Comparison of ENCODE assay signal across 1 cellular context in the genomic region with DNA sequence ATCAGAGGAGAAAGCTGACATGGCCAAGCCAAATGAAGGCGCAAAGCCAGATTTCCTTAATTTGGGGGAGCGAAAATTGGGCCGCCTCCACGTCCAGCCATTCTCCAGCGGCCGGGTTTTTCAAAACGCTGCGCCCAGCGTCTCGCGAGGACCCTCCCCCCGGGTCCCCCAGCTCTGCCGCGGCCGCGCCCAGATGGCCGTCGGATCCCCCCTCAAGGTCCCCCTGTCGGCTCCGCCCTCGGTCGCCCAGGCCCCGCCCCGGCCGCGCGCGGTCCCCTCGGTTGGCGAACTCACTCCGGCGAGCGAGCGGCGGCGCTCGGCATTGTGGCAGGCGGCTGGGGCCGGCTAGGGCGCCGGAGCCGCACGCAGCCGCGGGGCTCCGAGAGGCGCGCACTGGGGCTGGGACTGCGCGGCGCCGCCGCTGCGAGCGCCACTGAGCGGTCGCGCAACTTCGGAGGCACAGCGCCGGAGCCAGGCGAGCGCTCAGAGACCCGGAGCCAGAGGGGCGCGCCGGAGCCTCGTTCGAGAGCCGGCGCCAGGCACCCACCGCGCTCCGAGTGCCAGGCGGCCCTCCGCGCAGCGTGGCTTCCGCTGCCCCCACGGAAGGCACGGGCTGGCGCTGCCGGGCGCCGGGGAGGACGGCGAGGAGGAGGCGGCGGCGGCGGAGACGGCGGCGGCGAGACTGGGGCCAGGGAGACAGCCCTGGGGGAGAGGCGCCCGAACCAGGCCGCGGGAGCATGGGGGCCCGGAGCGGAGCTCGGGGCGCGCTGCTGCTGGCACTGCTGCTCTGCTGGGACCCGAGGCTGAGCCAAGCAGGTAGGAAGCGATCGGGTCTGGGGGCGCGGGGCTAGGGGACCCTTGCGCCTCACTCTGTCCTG.
A peak's percentile ranks its signal among the peaks of the same experiment; 100 is the strongest.
TF ChIP-seq lines count a peak whose summit lies in the region.

Gene UNC5B (plus strand): TSS at position 322 of the 878 bp plus-strand sequence. CDS start 416 bp downstream, at position 738.

TF ChIP-seq in K562, 482 proteins besides CTCF, POLR2A, EP300 and RAD21 (continued from another document):
- TF ChIP-seq, protein P1, sequence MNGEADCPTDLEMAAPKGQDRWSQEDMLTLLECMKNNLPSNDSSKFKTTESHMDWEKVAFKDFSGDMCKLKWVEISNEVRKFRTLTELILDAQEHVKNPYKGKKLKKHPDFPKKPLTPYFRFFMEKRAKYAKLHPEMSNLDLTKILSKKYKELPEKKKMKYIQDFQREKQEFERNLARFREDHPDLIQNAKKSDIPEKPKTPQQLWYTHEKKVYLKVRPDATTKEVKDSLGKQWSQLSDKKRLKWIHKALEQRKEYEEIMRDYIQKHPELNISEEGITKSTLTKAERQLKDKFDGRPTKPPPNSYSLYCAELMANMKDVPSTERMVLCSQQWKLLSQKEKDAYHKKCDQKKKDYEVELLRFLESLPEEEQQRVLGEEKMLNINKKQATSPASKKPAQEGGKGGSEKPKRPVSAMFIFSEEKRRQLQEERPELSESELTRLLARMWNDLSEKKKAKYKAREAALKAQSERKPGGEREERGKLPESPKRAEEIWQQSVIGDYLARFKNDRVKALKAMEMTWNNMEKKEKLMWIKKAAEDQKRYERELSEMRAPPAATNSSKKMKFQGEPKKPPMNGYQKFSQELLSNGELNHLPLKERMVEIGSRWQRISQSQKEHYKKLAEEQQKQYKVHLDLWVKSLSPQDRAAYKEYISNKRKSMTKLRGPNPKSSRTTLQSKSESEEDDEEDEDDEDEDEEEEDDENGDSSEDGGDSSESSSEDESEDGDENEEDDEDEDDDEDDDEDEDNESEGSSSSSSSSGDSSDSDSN (IDR thresholded peaks at IDR 0.05; ENCODE audit: borderline replicate concordance in 1 of 2, low read depth in 2 of 2, low read length in 2 of 2): peak; percentile 96 to 98; a peak in 3 of 4 replicates
- TF ChIP-seq, protein P2, sequence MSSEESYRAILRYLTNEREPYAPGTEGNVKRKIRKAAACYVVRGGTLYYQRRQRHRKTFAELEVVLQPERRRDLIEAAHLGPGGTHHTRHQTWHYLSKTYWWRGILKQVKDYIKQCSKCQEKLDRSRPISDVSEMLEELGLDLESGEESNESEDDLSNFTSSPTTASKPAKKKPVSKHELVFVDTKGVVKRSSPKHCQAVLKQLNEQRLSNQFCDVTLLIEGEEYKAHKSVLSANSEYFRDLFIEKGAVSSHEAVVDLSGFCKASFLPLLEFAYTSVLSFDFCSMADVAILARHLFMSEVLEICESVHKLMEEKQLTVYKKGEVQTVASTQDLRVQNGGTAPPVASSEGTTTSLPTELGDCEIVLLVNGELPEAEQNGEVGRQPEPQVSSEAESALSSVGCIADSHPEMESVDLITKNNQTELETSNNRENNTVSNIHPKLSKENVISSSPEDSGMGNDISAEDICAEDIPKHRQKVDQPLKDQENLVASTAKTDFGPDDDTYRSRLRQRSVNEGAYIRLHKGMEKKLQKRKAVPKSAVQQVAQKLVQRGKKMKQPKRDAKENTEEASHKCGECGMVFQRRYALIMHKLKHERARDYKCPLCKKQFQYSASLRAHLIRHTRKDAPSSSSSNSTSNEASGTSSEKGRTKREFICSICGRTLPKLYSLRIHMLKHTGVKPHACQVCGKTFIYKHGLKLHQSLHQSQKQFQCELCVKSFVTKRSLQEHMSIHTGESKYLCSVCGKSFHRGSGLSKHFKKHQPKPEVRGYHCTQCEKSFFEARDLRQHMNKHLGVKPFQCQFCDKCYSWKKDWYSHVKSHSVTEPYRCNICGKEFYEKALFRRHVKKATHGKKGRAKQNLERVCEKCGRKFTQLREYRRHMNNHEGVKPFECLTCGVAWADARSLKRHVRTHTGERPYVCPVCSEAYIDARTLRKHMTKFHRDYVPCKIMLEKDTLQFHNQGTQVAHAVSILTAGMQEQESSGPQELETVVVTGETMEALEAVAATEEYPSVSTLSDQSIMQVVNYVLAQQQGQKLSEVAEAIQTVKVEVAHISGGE (CRISPR knock-in tag; IDR thresholded peaks at IDR 0.05): peak in 1 of 3 experiments; percentile 68; a peak in 3 of 6 replicates
- TF ChIP-seq SOX6 (IDR thresholded peaks at IDR 0.05): peak; percentile 39
- TF ChIP-seq ZNF639 (CRISPR knock-in tag; conservative IDR thresholded peaks at IDR 0.05 in 1 of 2, IDR thresholded peaks at IDR 0.05 in 1 of 2): peak in 1 of 2 experiments; percentile 79; a peak in 2 of 4 replicates
- TF ChIP-seq ETV6 (IDR thresholded peaks at IDR 0.05; ENCODE audit: borderline replicate concordance in 1 of 2, low read depth in 2 of 2, low read length in 1 of 2): 0 out of 4 replicates have a peak, but pooled peaks of 1 of the 2 experiments have one; percentile 33
- no peak for TF ChIP-seq ETV6 (CRISPR knock-in tag; IDR thresholded peaks at IDR 0.05; ENCODE audit: borderline replicate concordance)
- TF ChIP-seq, protein P3, sequence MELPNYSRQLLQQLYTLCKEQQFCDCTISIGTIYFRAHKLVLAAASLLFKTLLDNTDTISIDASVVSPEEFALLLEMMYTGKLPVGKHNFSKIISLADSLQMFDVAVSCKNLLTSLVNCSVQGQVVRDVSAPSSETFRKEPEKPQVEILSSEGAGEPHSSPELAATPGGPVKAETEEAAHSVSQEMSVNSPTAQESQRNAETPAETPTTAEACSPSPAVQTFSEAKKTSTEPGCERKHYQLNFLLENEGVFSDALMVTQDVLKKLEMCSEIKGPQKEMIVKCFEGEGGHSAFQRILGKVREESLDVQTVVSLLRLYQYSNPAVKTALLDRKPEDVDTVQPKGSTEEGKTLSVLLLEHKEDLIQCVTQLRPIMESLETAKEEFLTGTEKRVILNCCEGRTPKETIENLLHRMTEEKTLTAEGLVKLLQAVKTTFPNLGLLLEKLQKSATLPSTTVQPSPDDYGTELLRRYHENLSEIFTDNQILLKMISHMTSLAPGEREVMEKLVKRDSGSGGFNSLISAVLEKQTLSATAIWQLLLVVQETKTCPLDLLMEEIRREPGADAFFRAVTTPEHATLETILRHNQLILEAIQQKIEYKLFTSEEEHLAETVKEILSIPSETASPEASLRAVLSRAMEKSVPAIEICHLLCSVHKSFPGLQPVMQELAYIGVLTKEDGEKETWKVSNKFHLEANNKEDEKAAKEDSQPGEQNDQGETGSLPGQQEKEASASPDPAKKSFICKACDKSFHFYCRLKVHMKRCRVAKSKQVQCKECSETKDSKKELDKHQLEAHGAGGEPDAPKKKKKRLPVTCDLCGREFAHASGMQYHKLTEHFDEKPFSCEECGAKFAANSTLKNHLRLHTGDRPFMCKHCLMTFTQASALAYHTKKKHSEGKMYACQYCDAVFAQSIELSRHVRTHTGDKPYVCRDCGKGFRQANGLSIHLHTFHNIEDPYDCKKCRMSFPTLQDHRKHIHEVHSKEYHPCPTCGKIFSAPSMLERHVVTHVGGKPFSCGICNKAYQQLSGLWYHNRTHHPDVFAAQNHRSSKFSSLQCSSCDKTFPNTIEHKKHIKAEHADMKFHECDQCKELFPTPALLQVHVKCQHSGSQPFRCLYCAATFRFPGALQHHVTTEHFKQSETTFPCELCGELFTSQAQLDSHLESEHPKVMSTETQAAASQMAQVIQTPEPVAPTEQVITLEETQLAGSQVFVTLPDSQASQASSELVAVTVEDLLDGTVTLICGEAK (IDR thresholded peaks at IDR 0.05): peak; percentile 47
- TF ChIP-seq, protein P3 (CRISPR knock-in tag; IDR thresholded peaks at IDR 0.05): no peak
TF ChIP-seq in K562: peak in this region for 81.
